8 cellular contexts compared by ENCODE assay signal in the genomic region with DNA sequence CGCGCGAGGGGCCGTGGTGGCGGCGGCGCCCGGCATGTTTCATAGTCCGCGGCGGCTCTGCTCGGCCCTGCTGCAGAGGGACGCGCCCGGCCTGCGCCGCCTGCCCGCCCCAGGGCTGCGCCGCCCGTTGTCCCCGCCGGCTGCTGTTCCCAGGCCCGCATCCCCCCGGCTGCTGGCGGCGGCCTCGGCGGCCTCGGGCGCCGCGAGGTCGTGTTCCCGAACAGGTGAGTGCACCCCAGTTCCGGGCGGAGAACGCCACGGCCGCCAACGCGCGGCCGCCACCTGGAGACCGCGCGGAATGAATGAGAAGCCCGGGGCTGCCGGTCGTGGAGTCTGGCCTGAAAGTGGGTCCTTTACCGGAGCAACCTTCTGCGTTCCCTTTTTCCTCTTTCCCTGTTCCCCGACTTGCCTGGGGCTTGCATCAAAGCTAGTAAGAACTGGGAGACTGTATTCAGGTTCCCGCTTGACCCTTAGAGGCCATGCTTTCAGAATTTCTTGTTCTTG. TPM values are rescaled to one million over a fixed set of nuclear protein-coding genes. Genes with fewer than 3 reads are reported as not detected.
DNase-seq lines count a peak whose midpoint lies in the region; ATAC-seq and TF ChIP-seq lines count a peak whose summit lies in the region.

No MANE protein-coding gene starts in this region.

- peaks cover 11 to 69% of the 10 kb centered on the region in 2 donors for H3K4me1 ChIP-seq in left lung

- H3K9me3 ChIP-seq in left lung, result no peaks in the 10 kb centered on the region

- no peaks in the 10 kb centered on the region for H3K27me3 ChIP-seq in left lung

- H3K36me3 ChIP-seq in left lung, result no peaks in the 10 kb centered on the region

- ATAC-seq in HG03378 (IDR thresholded peaks at IDR 0.05; ENCODE audit: unreplicated experiment) (peak; percentile 24), left lung (peak; percentile 17)

- TF ChIP-seq CTCF in C4-2B (conservative IDR thresholded peaks at IDR 0.05), result 0 out of 2 replicates have a peak, but pooled peaks have one; percentile 17
- no peak for TF ChIP-seq CTCF in cardiac fibroblast (IDR thresholded peaks at IDR 0.05; ENCODE audit: low read depth, low read length)
- TF ChIP-seq CTCF in left lung (IDR thresholded peaks at IDR 0.05), result no peak

- H3K27ac ChIP-seq in C4-2B (peak overlapping the region; percentile 89), left lung (peak overlapping the region; percentile 90 to 91)

- H3K4me3 ChIP-seq in cardiac fibroblast (replicated peaks in 1 of 2; ENCODE audit: low read depth in 2 of 2, low read length in 2 of 2) (peak overlapping the region; percentile 71 to 79), left lung (peak overlapping the region; percentile 66 to 71)

- intact Hi-C loops in left lung (cut with DNase I), result no loop called here

- DNase-seq in GM19238 (ENCODE audit: insufficient read length, low spot score) (peak; percentile 45), T-helper 1 cell (peak in 3 of 5 donors; percentile 21 to 43 (median 29)), cardiac fibroblast (ENCODE audit: low read depth in 2 of 2) (peak; percentile 32 to 50), left lung (peak; percentile 59 to 90), cortex of kidney (lab: John Stamatoyannopoulos, UW) (no peak)
- peak; percentile 48 for DNase-seq in stimulated activated CD4-positive, alpha-beta T cell treated with anti-CD3 and anti-CD28 coated beads, Interleukin-4, amount 100 ng/mL, for 24 hours

RNA-seq across cellular contexts. Expression of a gene that starts 0.4 kb away (rescaled TPM):
- 10 to 100 TPM; 10.7 to 11.9 TPM for total RNA-seq in left lung
